Comparison of ENCODE assay signal across 1 cellular context in the genomic region with DNA sequence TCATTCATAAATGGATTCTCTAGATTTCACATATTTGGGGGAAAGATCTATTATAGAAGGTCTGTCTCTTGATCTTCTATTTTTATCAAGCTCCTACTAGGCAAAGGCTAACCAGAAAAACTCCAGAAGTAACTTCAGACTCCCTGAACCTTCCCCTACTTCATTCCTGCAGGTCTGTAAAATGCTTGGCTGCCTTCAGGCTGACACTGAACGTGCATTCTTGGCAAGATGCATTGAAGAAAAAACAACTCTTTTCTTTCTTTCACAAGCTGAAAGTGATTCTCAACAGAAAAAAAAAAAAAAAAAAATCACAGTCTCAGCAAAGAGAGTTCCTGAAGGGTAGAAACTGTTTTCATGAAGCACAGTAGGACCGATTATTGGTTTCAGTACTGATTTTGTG.
TF ChIP-seq lines count a peak whose summit lies in the region.

No MANE protein-coding gene starts in this region.

TF ChIP-seq in SK-N-SH, 30 proteins besides CTCF, POLR2A, EP300 and RAD21 (continued from another document):
- TF ChIP-seq, protein P1, sequence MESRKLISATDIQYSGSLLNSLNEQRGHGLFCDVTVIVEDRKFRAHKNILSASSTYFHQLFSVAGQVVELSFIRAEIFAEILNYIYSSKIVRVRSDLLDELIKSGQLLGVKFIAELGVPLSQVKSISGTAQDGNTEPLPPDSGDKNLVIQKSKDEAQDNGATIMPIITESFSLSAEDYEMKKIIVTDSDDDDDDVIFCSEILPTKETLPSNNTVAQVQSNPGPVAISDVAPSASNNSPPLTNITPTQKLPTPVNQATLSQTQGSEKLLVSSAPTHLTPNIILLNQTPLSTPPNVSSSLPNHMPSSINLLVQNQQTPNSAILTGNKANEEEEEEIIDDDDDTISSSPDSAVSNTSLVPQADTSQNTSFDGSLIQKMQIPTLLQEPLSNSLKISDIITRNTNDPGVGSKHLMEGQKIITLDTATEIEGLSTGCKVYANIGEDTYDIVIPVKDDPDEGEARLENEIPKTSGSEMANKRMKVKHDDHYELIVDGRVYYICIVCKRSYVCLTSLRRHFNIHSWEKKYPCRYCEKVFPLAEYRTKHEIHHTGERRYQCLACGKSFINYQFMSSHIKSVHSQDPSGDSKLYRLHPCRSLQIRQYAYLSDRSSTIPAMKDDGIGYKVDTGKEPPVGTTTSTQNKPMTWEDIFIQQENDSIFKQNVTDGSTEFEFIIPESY (IDR thresholded peaks at IDR 0.05; ENCODE audit: borderline replicate concordance, low read depth), result no peak
- TF ChIP-seq, protein P2, sequence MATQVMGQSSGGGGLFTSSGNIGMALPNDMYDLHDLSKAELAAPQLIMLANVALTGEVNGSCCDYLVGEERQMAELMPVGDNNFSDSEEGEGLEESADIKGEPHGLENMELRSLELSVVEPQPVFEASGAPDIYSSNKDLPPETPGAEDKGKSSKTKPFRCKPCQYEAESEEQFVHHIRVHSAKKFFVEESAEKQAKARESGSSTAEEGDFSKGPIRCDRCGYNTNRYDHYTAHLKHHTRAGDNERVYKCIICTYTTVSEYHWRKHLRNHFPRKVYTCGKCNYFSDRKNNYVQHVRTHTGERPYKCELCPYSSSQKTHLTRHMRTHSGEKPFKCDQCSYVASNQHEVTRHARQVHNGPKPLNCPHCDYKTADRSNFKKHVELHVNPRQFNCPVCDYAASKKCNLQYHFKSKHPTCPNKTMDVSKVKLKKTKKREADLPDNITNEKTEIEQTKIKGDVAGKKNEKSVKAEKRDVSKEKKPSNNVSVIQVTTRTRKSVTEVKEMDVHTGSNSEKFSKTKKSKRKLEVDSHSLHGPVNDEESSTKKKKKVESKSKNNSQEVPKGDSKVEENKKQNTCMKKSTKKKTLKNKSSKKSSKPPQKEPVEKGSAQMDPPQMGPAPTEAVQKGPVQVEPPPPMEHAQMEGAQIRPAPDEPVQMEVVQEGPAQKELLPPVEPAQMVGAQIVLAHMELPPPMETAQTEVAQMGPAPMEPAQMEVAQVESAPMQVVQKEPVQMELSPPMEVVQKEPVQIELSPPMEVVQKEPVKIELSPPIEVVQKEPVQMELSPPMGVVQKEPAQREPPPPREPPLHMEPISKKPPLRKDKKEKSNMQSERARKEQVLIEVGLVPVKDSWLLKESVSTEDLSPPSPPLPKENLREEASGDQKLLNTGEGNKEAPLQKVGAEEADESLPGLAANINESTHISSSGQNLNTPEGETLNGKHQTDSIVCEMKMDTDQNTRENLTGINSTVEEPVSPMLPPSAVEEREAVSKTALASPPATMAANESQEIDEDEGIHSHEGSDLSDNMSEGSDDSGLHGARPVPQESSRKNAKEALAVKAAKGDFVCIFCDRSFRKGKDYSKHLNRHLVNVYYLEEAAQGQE (IDR thresholded peaks at IDR 0.05; ENCODE audit: low read depth, low read length), result no peak
- TF ChIP-seq SIN3A (IDR thresholded peaks at IDR 0.05; ENCODE audit: borderline replicate concordance, low read depth, low read length), result no peak
- no peak for TF ChIP-seq FOXJ3 (CRISPR knock-in tag; IDR thresholded peaks at IDR 0.05)
- TF ChIP-seq, protein P3, sequence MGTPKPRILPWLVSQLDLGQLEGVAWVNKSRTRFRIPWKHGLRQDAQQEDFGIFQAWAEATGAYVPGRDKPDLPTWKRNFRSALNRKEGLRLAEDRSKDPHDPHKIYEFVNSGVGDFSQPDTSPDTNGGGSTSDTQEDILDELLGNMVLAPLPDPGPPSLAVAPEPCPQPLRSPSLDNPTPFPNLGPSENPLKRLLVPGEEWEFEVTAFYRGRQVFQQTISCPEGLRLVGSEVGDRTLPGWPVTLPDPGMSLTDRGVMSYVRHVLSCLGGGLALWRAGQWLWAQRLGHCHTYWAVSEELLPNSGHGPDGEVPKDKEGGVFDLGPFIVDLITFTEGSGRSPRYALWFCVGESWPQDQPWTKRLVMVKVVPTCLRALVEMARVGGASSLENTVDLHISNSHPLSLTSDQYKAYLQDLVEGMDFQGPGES (IDR thresholded peaks at IDR 0.05; ENCODE audit: low read depth, low read length), result no peak
- TF ChIP-seq FOXM1 (IDR thresholded peaks at IDR 0.05; ENCODE audit: low read depth), result no peak
- TF ChIP-seq ELF1 (IDR thresholded peaks at IDR 0.05), result no peak
- no peak for TF ChIP-seq TCF12 (IDR thresholded peaks at IDR 0.05)
- TF ChIP-seq, protein P4, sequence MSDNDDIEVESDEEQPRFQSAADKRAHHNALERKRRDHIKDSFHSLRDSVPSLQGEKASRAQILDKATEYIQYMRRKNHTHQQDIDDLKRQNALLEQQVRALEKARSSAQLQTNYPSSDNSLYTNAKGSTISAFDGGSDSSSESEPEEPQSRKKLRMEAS (IDR thresholded peaks at IDR 0.05; ENCODE audit: low read depth), result no peak
- TF ChIP-seq RXRA (IDR thresholded peaks at IDR 0.05; ENCODE audit: borderline replicate concordance, low read depth), result no peak
